ENCODE assay signal across 2 cellular contexts in genomic region chr7:14739496-14740185, GRCh38.
TF ChIP-seq lines count a peak whose summit lies in the region.

No MANE protein-coding gene starts in this region.

TF ChIP-seq in HepG2, 621 proteins besides CTCF, POLR2A, EP300 and RAD21 (continued from another document and continues in another):
- TF ChIP-seq ZBTB10 (CRISPR knock-in tag; IDR thresholded peaks at IDR 0.05; ENCODE audit: borderline replicate concordance) (no peak), PRDM15 (CRISPR knock-in tag; IDR thresholded peaks at IDR 0.05) (no peak), MTERF4 (CRISPR knock-in tag; IDR thresholded peaks at IDR 0.05) (no peak), ATRX (CRISPR knock-in tag; IDR thresholded peaks at IDR 0.05; ENCODE audit: borderline replicate concordance) (no peak), HCFC1 (IDR thresholded peaks at IDR 0.05; ENCODE audit: low read depth, low read length) (no peak), MAX (IDR thresholded peaks at IDR 0.05) (peak; percentile 74), GPN1 (CRISPR knock-in tag; IDR thresholded peaks at IDR 0.05; ENCODE audit: borderline replicate concordance) (no peak), ZBTB2 (CRISPR knock-in tag; IDR thresholded peaks at IDR 0.05; ENCODE audit: low read depth) (0 out of 2 replicates have a peak, but pooled peaks have one; percentile 28), AHR (CRISPR knock-in tag; IDR thresholded peaks at IDR 0.05) (no peak), ZBTB44 (CRISPR knock-in tag; IDR thresholded peaks at IDR 0.05) (no peak), HBP1 (CRISPR knock-in tag; IDR thresholded peaks at IDR 0.05; ENCODE audit: low read depth) (no peak)

TF ChIP-seq in GM12878, 131 proteins besides CTCF, POLR2A, EP300 and RAD21 (continued from another document):
- TF ChIP-seq ZBTB4 (CRISPR knock-in tag; IDR thresholded peaks at IDR 0.05) (no peak), ASH2L (IDR thresholded peaks at IDR 0.05; ENCODE audit: borderline replicate concordance, low read depth) (no peak), MTA3 (IDR thresholded peaks at IDR 0.05; ENCODE audit: borderline replicate concordance, low read length) (no peak), SMC3 (IDR thresholded peaks at IDR 0.05; ENCODE audit: borderline replicate concordance, low read length) (no peak), MEF2B (IDR thresholded peaks at IDR 0.05; ENCODE audit: partially characterized antibody, poor library complexity, severe bottlenecking) (no peak), BCL11A (IDR thresholded peaks at IDR 0.05; ENCODE audit: low read depth, low read length) (no peak), E2F8 (IDR thresholded peaks at IDR 0.05; ENCODE audit: low read depth, partially characterized antibody) (no peak), USF2 (IDR thresholded peaks at IDR 0.05; ENCODE audit: borderline replicate concordance, low read depth, low read length) (no peak)
